8 cellular contexts compared by ENCODE assay signal in the genomic region with DNA sequence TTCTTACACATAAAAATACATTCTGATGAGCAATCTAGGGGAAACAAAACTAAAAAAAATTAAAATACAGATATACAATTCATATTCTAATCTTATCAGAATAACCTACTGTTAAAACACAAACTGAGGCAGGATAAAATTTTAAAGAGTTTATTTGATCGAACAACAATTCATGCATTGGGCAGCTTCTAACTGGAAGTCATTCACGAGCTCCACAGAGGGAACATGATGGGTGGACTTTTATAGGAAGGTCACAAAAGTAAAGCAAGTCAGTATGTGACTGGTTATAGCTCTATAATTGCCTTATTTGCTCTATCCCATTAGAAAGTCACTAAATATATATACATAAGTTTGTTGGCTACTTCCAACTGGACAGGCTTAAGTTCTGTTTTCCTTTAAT.
"Had no signal": no experiment of that assay in that cellular context is flagged by ENCODE, and none has a peak within 500 bp of the region (broad histone marks: within the 10 kb centered on the region; RNA-seq: fewer than 3 reads in every experiment).

No MANE protein-coding gene starts in this region.

- H3K9me3 ChIP-seq: HAP-1 had no signal

- H3K36me3 ChIP-seq: HAP-1 had no signal

- H3K27ac ChIP-seq: GM23248 had no signal

- H3K4me3 ChIP-seq: GM23248, GM23338, HAP-1 had no signal

- DNase-seq: GM23248, GOT3, H7, H9, HCEC 1CT, HFFc6 had no signal
